25 cellular contexts compared by ENCODE assay signal in the genomic region with DNA sequence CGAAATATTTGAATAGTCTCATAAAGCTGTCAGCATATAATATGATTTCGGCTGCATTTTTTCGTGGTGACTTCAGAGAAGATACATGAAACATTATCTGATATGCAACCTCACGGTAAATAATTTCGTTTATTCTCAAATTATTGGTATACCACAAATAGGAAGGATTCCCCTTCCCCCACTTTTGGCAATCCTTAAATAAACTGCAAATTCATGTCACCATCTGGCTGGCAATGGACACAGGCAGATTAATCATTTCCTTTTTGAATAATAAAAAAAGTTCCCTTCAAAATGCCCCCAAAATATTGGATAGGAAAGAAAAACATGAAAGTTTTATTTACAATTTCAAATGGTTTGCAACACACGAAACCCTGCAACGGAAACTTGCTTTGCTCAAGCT.
DNase-seq lines count a peak whose midpoint lies in the region; ATAC-seq, FAIRE-seq and TF ChIP-seq lines count a peak whose summit lies in the region.
"Had no signal": no experiment of that assay in that cellular context is flagged by ENCODE, and none has a peak within 500 bp of the region (broad histone marks: within the 10 kb centered on the region; RNA-seq: fewer than 3 reads in every experiment).

No MANE protein-coding gene starts in this region.

- no peak overlapping the region for H2BK20ac ChIP-seq in IMR-90 (ENCODE audit: low read depth, low read length)

- H3K27ac ChIP-seq in IMR-90 (ENCODE audit: insufficient read depth, low read length) (no peak overlapping the region), endothelial cell of umbilical vein (ENCODE audit: insufficient read depth, low read depth, low read length) (peak overlapping the region; percentile 26)
- H3K27ac ChIP-seq: RWPE1 had no signal

- in situ Hi-C loops in IMR-90 (cut with MboI; ENCODE audit: low sequenced_read_pairs): no loop called here

- H3K23ac ChIP-seq in IMR-90 (ENCODE audit: low read depth, low read length): no peak overlapping the region

- no peak overlapping the region for H4K91ac ChIP-seq in IMR-90 (ENCODE audit: insufficient read depth, low read depth, low read length)

- no peak overlapping the region for H2BK5ac ChIP-seq in IMR-90 (ENCODE audit: low read depth, low read length, poor library complexity, severe bottlenecking)

- no peak overlapping the region for H3K14ac ChIP-seq in IMR-90 (replicated peaks; ENCODE audit: low read depth, low read length)

- CTCF ChIA-PET in IMR-90 (lab: Yijun Ruan, JAX) (interaction anchor here (0.9 kb wide), 1 partner anchor 9 kb away, joined by 3 read pairs; no protein-coding TSS in a partner anchor), endothelial cell of umbilical vein (lab: Charles Lee) (interaction anchor here (0.7 to 1.8 kb wide), 11 partner anchors 9 to 231 kb away, joined by 3 to 9 read pairs (median 4); no protein-coding TSS in a partner anchor)

- no peak for TF ChIP-seq RAD21 in IMR-90 (IDR thresholded peaks at IDR 0.05; ENCODE audit: low read length)

- peaks cover 9% of the 10 kb centered on the region for H3K4me1 ChIP-seq in IMR-90 (ENCODE audit: control insufficient read depth, insufficient read depth, low read length)
- H3K4me1 ChIP-seq in endothelial cell of umbilical vein (ENCODE audit: control insufficient read depth, extremely low read depth, insufficient read depth, low read length): peaks cover 13% of the 10 kb centered on the region

- H3K9me3 ChIP-seq in IMR-90 (ENCODE audit: control insufficient read depth, insufficient read depth, low read length) (no peaks in the 10 kb centered on the region), endothelial cell of umbilical vein (replicated peaks; ENCODE audit: control insufficient read depth, insufficient read depth, low read length) (no peaks in the 10 kb centered on the region)

- no peak overlapping the region for H3K4me3 Mint-ChIP-seq in T-helper 2 cell treated with Interferon-gamma antibody and Interleukin-4, amounts not matched to agents 5 μg/mL and 100 μg/mL, for 36 hours
- H3K4me3 Mint-ChIP-seq: B cell; CD14-positive monocyte; CD8-positive, alpha-beta memory T cell had no signal

- intact Hi-C loops in IMR-90 (cut with micrococcal nuclease) (no loop called here), endothelial cell of umbilical vein (cut with micrococcal nuclease) (loop anchor here (1.0 to 5.0 kb wide), 5 partner anchors 52 to 234 kb away; no protein-coding TSS in a partner anchor)

- H3K18ac ChIP-seq in IMR-90 (ENCODE audit: low read depth, low read length): peak overlapping the region; percentile 72; the same call in 1 of the 2 replicates

- H3K36me3 Mint-ChIP-seq in T-helper 2 cell treated with Interferon-gamma antibody and Interleukin-4, amounts not matched to agents 5 μg/mL and 100 μg/mL, for 36 hours (ENCODE audit: low read depth): no peaks in the 10 kb centered on the region
- H3K36me3 Mint-ChIP-seq: CD14-positive monocyte; CD8-positive, alpha-beta memory T cell had no signal

- no peaks in the 10 kb centered on the region for H3K4me1 Mint-ChIP-seq in T-helper 2 cell treated with Interferon-gamma antibody and Interleukin-4, amounts not matched to agents 5 μg/mL and 100 μg/mL, for 36 hours (ENCODE audit: low read depth)
- H3K4me1 Mint-ChIP-seq: B cell; CD14-positive monocyte; CD8-positive, alpha-beta memory T cell had no signal

- H3K79me1 ChIP-seq in IMR-90 (ENCODE audit: low read depth in 1 of 2, low read length in 2 of 2): no peaks in the 10 kb centered on the region

- H3K4me3 ChIP-seq in IMR-90 (ENCODE audit: insufficient read depth, low read depth, low read length) (no peak overlapping the region), endothelial cell of umbilical vein (replicated peaks in 1 of 3; ENCODE audit: insufficient read depth in 1 of 3, low read depth in 1 of 3, low read length in 3 of 3) (peak overlapping the region in 2 of 3 experiments; percentile 5 to 40)

- no peak overlapping the region for H2BK120ac ChIP-seq in IMR-90 (ENCODE audit: low read depth, low read length)

- BruUV-seq in IMR-90 (replicated peaks; lab: Mats Ljungman, UMichigan): no TSS peak
- no TSS peak for BruUV-seq in endothelial cell of umbilical vein (replicated peaks; lab: Mats Ljungman, UMichigan)

- H3K27me3 Mint-ChIP-seq in T-helper 2 cell treated with Interferon-gamma antibody and Interleukin-4, amounts not matched to agents 5 μg/mL and 100 μg/mL, for 36 hours (ENCODE audit: low read depth): no peaks in the 10 kb centered on the region
- H3K27me3 Mint-ChIP-seq: B cell; CD8-positive, alpha-beta memory T cell had no signal

- H3K56ac ChIP-seq in IMR-90 (ENCODE audit: extremely low read depth, insufficient read depth, low read length): no peak overlapping the region

- no peak overlapping the region for H2AFZ ChIP-seq in IMR-90 (replicated peaks; ENCODE audit: low read length, poor library complexity)
- H2AFZ ChIP-seq in endothelial cell of umbilical vein (ENCODE audit: low read depth, low read length): no peak overlapping the region

- no peak for FAIRE-seq in endothelial cell of umbilical vein (lab: Jason Lieb, UNC)

- POLR2A ChIA-PET in IMR-90 (lab: Charles Lee; ENCODE audit: unreplicated experiment) (no interaction called here), endothelial cell of umbilical vein (lab: Charles Lee) (no interaction called here)

- no peak for TF ChIP-seq CTCF in IMR-90 (conservative IDR thresholded peaks at IDR 0.05; ENCODE audit: low read depth, low read length)
- TF ChIP-seq CTCF in endothelial cell of umbilical vein (IDR thresholded peaks at IDR 0.05; ENCODE audit: extremely low read depth in 1 of 2, insufficient read depth in 1 of 2, low read depth in 1 of 2, low read length in 2 of 2): no peak

- peak; percentile 12 for DNase-seq in HCEC 1CT
- DNase-seq in IMR-90: no peak
- DNase-seq in endothelial cell of umbilical vein (ENCODE audit: low read depth, low spot score): peak; percentile 60
- DNase-seq in pulmonary artery endothelial cell (ENCODE audit: low read depth, low spot score): peak; percentile 1
- DNase-seq in T-helper 2 cell: no peak
- no peak for DNase-seq in T-helper 2 cell treated with Interferon-gamma antibody and Interleukin-4, amounts not matched to agents 5 μg/mL and 100 μg/mL, for 36 hours (ENCODE audit: low spot score)
- no peak for DNase-seq in activated CD8-positive, alpha-beta memory T cell treated with anti-CD3 and anti-CD28 coated beads, Interleukin-2, amount 50 U/mL, for 4 hours
- DNase-seq in T1000 (lab: John Stamatoyannopoulos, UW): no peak
- DNase-seq: Calu3; CD8-positive, alpha-beta memory T cell; DMS79 treated with DMSO at 0.1 percent for 48 hours; H7; Karpas-422; NCI-H1092 treated with DMSO at 0.1 percent for 48 hours; NCI-H1436; NCI-H187; NCI-H2081 treated with DMSO at 0.1 percent for 48 hours; NCI-H2171; NCI-H510A; NCI-H69; SHP77 had no signal

- no peak overlapping the region for H2AK9ac ChIP-seq in IMR-90 (replicated peaks; ENCODE audit: low read depth, low read length, poor library complexity)

- peaks cover 4% of the 10 kb centered on the region for H3K9me3 Mint-ChIP-seq in T-helper 2 cell treated with Interferon-gamma antibody and Interleukin-4, amounts not matched to agents 5 μg/mL and 100 μg/mL, for 36 hours

- H4K20me1 ChIP-seq in IMR-90 (ENCODE audit: insufficient read depth, low read length) (no peaks in the 10 kb centered on the region), endothelial cell of umbilical vein (replicated peaks; ENCODE audit: control insufficient read depth, extremely low read depth, insufficient read depth, low read length) (no peaks in the 10 kb centered on the region)

- H3K9me1 ChIP-seq in IMR-90 (ENCODE audit: insufficient read depth, low read length) (no peaks in the 10 kb centered on the region), endothelial cell of umbilical vein (replicated peaks; ENCODE audit: control insufficient read depth, extremely low read depth, insufficient read depth, low read length) (no peaks in the 10 kb centered on the region)

- H2BK15ac ChIP-seq in IMR-90 (ENCODE audit: low read depth, low read length): 0 out of 3 replicates have a peak overlapping the region, but pooled peaks have one; percentile 21

- WGBS in IMR-90 (ENCODE audit: extremely low coverage in 2 of 2, insufficient read length in 1 of 2), 2 experiments: no CpG with 5 or more reads among the region's 7 CpGs

- no peak overlapping the region for H3K4ac ChIP-seq in IMR-90 (ENCODE audit: low read depth, low read length)

- H3K36me3 ChIP-seq in IMR-90 (ENCODE audit: control insufficient read depth, insufficient read depth, low read length) (no peaks in the 10 kb centered on the region), endothelial cell of umbilical vein (ENCODE audit: control insufficient read depth in 2 of 2, extremely low read depth in 1 of 2, insufficient read depth in 2 of 2, low read length in 2 of 2) (no peaks in the 10 kb centered on the region)

- TF ChIP-seq POLR2A in IMR-90 (IDR thresholded peaks at IDR 0.05; ENCODE audit: low read depth, low read length) (no peak), endothelial cell of umbilical vein (IDR thresholded peaks at IDR 0.05; ENCODE audit: low read depth, low read length) (no peak)

- no peaks in the 10 kb centered on the region for H3K79me2 ChIP-seq in endothelial cell of umbilical vein (ENCODE audit: control insufficient read depth, insufficient read depth, low read length)

- H3K9ac ChIP-seq in IMR-90 (ENCODE audit: low read depth, low read length) (no peak overlapping the region), endothelial cell of umbilical vein (replicated peaks; ENCODE audit: extremely low read depth, insufficient read depth, low read length) (peak overlapping the region; percentile 35)

- dilution Hi-C loops in IMR-90 (cut with HindIII; ENCODE audit: low sequenced_read_pairs, unreplicated experiment): no loop called here
- dilution Hi-C loops in endothelial cell of umbilical vein (cut with MboI; ENCODE audit: extremely low pct_ligation_motif_present, low sequenced_read_pairs): no loop called here

- H4K5ac ChIP-seq in IMR-90 (ENCODE audit: low read depth, low read length): no peak overlapping the region

- no peaks in the 10 kb centered on the region for H3K27me3 ChIP-seq in IMR-90 (ENCODE audit: control insufficient read depth, insufficient read depth, low read length)
- H3K27me3 ChIP-seq in endothelial cell of umbilical vein (ENCODE audit: control insufficient read depth in 2 of 2, insufficient read depth in 2 of 2, low read length in 2 of 2): no peaks in the 10 kb centered on the region

- H3K4me2 ChIP-seq in IMR-90 (ENCODE audit: low read depth, low read length) (no peak overlapping the region), endothelial cell of umbilical vein (ENCODE audit: insufficient read depth, low read length) (peak overlapping the region; percentile 77)

- no peak overlapping the region for H3K27ac Mint-ChIP-seq in T-helper 2 cell treated with Interferon-gamma antibody and Interleukin-4, amounts not matched to agents 5 μg/mL and 100 μg/mL, for 36 hours
- H3K27ac Mint-ChIP-seq: B cell; CD14-positive monocyte; CD8-positive, alpha-beta memory T cell had no signal

- H4K8ac ChIP-seq in IMR-90 (ENCODE audit: low read depth in 2 of 2, low read length in 2 of 2): no peak overlapping the region

- ATAC-seq in IMR-90 (ENCODE audit: low read depth): no peak
- ATAC-seq: Panc1 had no signal

- H2AK5ac ChIP-seq in IMR-90 (ENCODE audit: low read depth, low read length): no peak overlapping the region; the same call in 1 of the 2 replicates

TF ChIP-seq in IMR-90, 13 proteins besides CTCF, POLR2A, EP300 and RAD21 (continues in another document):
- no peak for TF ChIP-seq MAFK (IDR thresholded peaks at IDR 0.05; ENCODE audit: low read depth, low read length)

Comparison
In these comparisons a context has a peak if more than half of its experiments do, and no peak if none do; other contexts are left out.
1. DNase-seq: peak in HCEC 1CT (single experiment), endothelial cell of umbilical vein (single experiment) and pulmonary artery endothelial cell (single experiment); none in IMR-90 (single experiment), T-helper 2 cell (0 of 5), T-helper 2 cell treated with Interferon-gamma antibody and Interleukin-4, amounts not matched to agents 5 μg/mL and 100 μg/mL, for 36 hours (single experiment), activated CD8-positive, alpha-beta memory T cell treated with anti-CD3 and anti-CD28 coated beads, Interleukin-2, amount 50 U/mL, for 4 hours (single experiment) and T1000 (single experiment).